Comparison of ENCODE assay signal across 8 cellular contexts in the genomic region with DNA sequence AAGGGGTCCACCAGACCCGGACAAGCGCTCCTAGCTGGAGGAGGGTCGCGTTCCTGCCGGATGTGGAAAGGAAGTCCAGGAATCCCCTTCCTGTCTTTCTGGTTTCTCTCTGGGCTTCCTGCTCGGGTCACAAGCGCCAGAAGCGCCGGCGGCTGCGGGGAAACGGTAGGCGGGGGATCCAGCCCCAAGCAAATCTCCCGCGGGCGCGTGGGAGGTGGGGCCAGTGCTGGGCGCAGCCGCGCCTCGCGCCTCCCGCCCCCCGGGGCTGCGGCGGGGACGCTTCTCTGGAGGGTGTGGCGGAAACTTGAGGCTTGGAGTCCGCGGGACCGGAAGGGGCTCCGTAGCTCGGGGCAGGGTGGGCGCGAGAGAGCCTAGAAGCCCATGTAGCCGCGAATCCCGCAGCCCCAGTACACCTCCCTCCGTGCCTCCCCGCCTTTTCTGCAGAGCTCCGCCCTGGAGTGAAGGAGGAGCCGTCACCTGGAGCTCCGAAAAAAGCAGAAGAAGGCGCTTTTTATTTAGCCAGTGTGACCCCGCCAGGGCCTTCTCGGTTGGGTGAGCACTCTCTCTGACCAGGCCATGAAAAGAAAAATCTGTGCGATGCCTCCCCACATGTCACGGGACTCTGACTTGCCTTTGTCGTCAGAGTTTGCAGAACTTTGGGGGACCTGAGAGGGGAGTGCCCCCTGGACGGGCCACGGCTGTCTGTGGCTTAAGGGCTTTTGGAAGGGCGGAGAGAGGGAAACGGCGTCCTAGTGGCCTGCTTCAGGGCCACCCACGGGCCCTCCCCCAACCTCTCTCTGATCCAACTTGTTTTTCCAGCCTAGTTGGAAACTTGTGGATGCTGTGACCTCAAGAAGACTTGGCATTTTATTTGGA. TPM values are rescaled to one million over a fixed set of nuclear protein-coding genes. Genes with fewer than 3 reads are reported as not detected.
DNase-seq lines count a peak whose midpoint lies in the region; ATAC-seq and TF ChIP-seq lines count a peak whose summit lies in the region.

No MANE protein-coding gene starts in this region.

- peak overlapping the region; percentile 91 for H3K4me3 ChIP-seq in OCI-LY7 (ENCODE audit: low read depth, low read length, poor library complexity, severe bottlenecking)
- H3K4me3 ChIP-seq in muscle layer of duodenum (ENCODE audit: low read depth in 1 of 2, low read length in 2 of 2), result peak overlapping the region; percentile 88 to 90

- CTCF ChIA-PET in OCI-LY7 (lab: Charles Lee; ENCODE audit: unreplicated experiment), result interaction anchor here (0.5 kb wide), 1 partner anchor 606 kb away, joined by 4 read pairs; no protein-coding TSS in a partner anchor

- peaks cover 40% of the 10 kb centered on the region for H3K79me2 ChIP-seq in OCI-LY7 (ENCODE audit: insufficient read depth, low read depth, low read length)

- POLR2A ChIA-PET in OCI-LY7 (lab: Charles Lee), result interaction anchor here (0.5 to 11.3 kb wide), 30 partner anchors 9 to 981 kb away, joined by 3 to 146 read pairs (median 4); a partner anchor contains a TSS

- H3K9me2 ChIP-seq in OCI-LY7 (ENCODE audit: insufficient read depth, low read length), result no peaks in the 10 kb centered on the region

- no peaks in the 10 kb centered on the region for H3K27me3 ChIP-seq in muscle layer of duodenum (ENCODE audit: low read depth, low read length)

- H3K36me3 ChIP-seq in OCI-LY7 (ENCODE audit: insufficient read depth, low read length) (peaks cover 41% of the 10 kb centered on the region), muscle layer of duodenum (ENCODE audit: control insufficient read depth in 1 of 2, insufficient read depth in 2 of 2, low read length in 2 of 2) (peaks cover 0 to 4% of the 10 kb centered on the region in 2 donors)

- H3K4me1 ChIP-seq in OCI-LY7 (ENCODE audit: insufficient read depth, low read length, poor library complexity, severe bottlenecking) (peaks cover 44% of the 10 kb centered on the region), muscle layer of duodenum (ENCODE audit: control insufficient read depth in 1 of 2, insufficient read depth in 2 of 2, low read length in 2 of 2) (peaks cover 5 to 18% of the 10 kb centered on the region in 2 donors)

- H3K27ac ChIP-seq in OCI-LY7 (ENCODE audit: low read depth, low read length, poor library complexity, severe bottlenecking) (peak overlapping the region; percentile 98), muscle layer of duodenum (ENCODE audit: low read length) (peak overlapping the region; percentile 85)

- H2AFZ ChIP-seq in OCI-LY7 (ENCODE audit: low read length), result no peak overlapping the region

- ATAC-seq in esophagus mucosa, result peak; percentile 88

- peaks cover 23% of the 10 kb centered on the region for H3K9me3 ChIP-seq in OCI-LY7 (ENCODE audit: low read length)
- H3K9me3 ChIP-seq in muscle layer of duodenum (ENCODE audit: control insufficient read depth in 1 of 2, low read length in 2 of 2), result no peaks in the 10 kb centered on the region

- DNase-seq in Caki2 (ENCODE audit: low read depth), result peak; percentile 95
- DNase-seq in GM20000 (ENCODE audit: low spot score), result peak; percentile 87
- DNase-seq in HS-27A (ENCODE audit: low read depth), result peak; percentile 67
- peak; percentile 96 for DNase-seq in OCI-LY7 (ENCODE audit: low spot score)
- DNase-seq in activated T-cell treated with anti-CD3 and anti-CD28 coated beads for 48 hours (ENCODE audit: low read depth), result peak; percentile 91
- DNase-seq in stimulated activated CD8-positive, alpha-beta memory T cell treated with anti-CD3 and anti-CD28 coated beads, Interleukin-7, amount 100 ng/mL, for 4 hours (ENCODE audit: low read depth in 2 of 2), result peak; percentile 68 to 86

- intact Hi-C loops in OCI-LY7 (cut with micrococcal nuclease; ENCODE audit: unreplicated experiment), result loop anchor here (1.0 to 2.0 kb wide), 5 partner anchors 21 to 565 kb away; a partner anchor contains a TSS

- no TSS peak for BruUV-seq in OCI-LY7 (replicated peaks; lab: Mats Ljungman, UMichigan)

- H3K4me2 ChIP-seq in OCI-LY7 (ENCODE audit: low read length), result peak overlapping the region; percentile 98

- in situ Hi-C loops in Caki2 (cut with HindIII; ENCODE audit: low pct_unique_long_range_greater_than_20kb, low sequenced_read_pairs), result no loop called here

- TF ChIP-seq CTCF in GM20000 (IDR thresholded peaks at IDR 0.05; ENCODE audit: extremely low read depth, missing control alignments), result no peak
- TF ChIP-seq CTCF in OCI-LY7 (conservative IDR thresholded peaks at IDR 0.05; ENCODE audit: low read length), result no peak

- no peaks in the 10 kb centered on the region for H4K20me1 ChIP-seq in OCI-LY7 (ENCODE audit: insufficient read depth, low read length)

RNA-seq across cellular contexts. Expression of a gene that starts 21.4 kb away (rescaled TPM):
- total RNA-seq in Caki2 (2014; rRNA removed; shearing (Covaris generic); ENCODE audit: low replicate concordance), result 1.6 and 1.8 TPM in 2 replicates
- total RNA-seq in OCI-LY7 (2014; rRNA removed; shearing (Covaris generic)), result 56.9 and 59.6 TPM in 2 replicates
- 146 and 177 TPM in 2 replicates for total RNA-seq in OCI-LY7 (2022)
- total RNA-seq in esophagus mucosa, result 3.7 TPM

RNA-seq across cellular contexts. Expression of a gene that starts 40.3 kb away (rescaled TPM):
- not detected in 2 replicates for total RNA-seq in Caki2 (2014; rRNA removed; shearing (Covaris generic); ENCODE audit: low replicate concordance)
- not detected in 2 replicates for total RNA-seq in OCI-LY7 (2014; rRNA removed; shearing (Covaris generic))
- total RNA-seq in OCI-LY7 (2022) (not detected in 2 replicates), esophagus mucosa (0.56 TPM)

Comparison
In these comparisons a context has a peak if more than half of its experiments do, and no peak if none do; other contexts are left out.
1. Peak in every context shown above with its lines: DNase-seq, ATAC-seq, H3K4me3 ChIP-seq and H3K27ac ChIP-seq.
2. RNA of a gene that starts 21.4 kb away (total RNA-seq): 56.9 to 177 TPM in OCI-LY7; 3.7 TPM in esophagus mucosa (single experiment) and 1.6 to 1.8 TPM in Caki2; every median in the first group is over 10 times any median in the second.